ENCODE assay signal across 12 cellular contexts in genomic region chr6:20203561-20204528, GRCh38. TPM values are rescaled to one million over a fixed set of nuclear protein-coding genes. Genes with fewer than 3 reads are reported as not detected.
A peak's percentile ranks its signal among the peaks of the same experiment; 100 is the strongest.
DNase-seq lines count a peak whose midpoint lies in the region; ATAC-seq and TF ChIP-seq lines count a peak whose summit lies in the region.
"Had no signal": no experiment of that assay in that cellular context is flagged by ENCODE, and none has a peak within 500 bp of the region (broad histone marks: within the 10 kb centered on the region; RNA-seq: fewer than 3 reads in every experiment).

No MANE protein-coding gene starts in this region.

- H3K4me1 ChIP-seq in adrenal gland (replicated peaks in 1 of 2) (peaks cover 20 to 59% of the 10 kb centered on the region in 2 donors), lung (ENCODE audit: control insufficient read depth in 2 of 2, insufficient read depth in 2 of 2, low read length in 2 of 2) (peaks cover 7 to 11% of the 10 kb centered on the region in 2 donors)
- H3K4me1 ChIP-seq: gastrocnemius medialis had no signal

- no peaks in the 10 kb centered on the region for H3K27me3 Mint-ChIP-seq in CD4-positive, alpha-beta T cell

- H3K36me3 Mint-ChIP-seq in CD4-positive, alpha-beta T cell (ENCODE audit: low read depth) = no peaks in the 10 kb centered on the region

- CTCF ChIA-PET in CD4-positive, alpha-beta T cell (lab: Charles Lee) = interaction anchor here (1.1 kb wide), 1 partner anchor 201 kb away, joined by 3 read pairs; no protein-coding TSS in a partner anchor

- peaks cover 81% of the 10 kb centered on the region for H3K4me1 Mint-ChIP-seq in CD4-positive, alpha-beta T cell (ENCODE audit: low read depth)

- 60 to 71% (median 69%) methylated on average over 8 of the region's 8 CpGs for WGBS in adrenal gland, 4 donors
- 72 to 75% methylated on average over 8 of the region's 8 CpGs for WGBS in lung, 2 donors

- H3K36me3 ChIP-seq in adrenal gland (replicated peaks in 1 of 2) (no peaks in the 10 kb centered on the region), lung (ENCODE audit: control insufficient read depth in 2 of 2, insufficient read depth in 2 of 2, low read length in 2 of 2) (no peaks in the 10 kb centered on the region)
- H3K36me3 ChIP-seq: gastrocnemius medialis had no signal

- TF ChIP-seq POLR2A in adrenal gland (IDR thresholded peaks at IDR 0.05) = no peak

- H3K9me3 Mint-ChIP-seq in CD4-positive, alpha-beta T cell = no peaks in the 10 kb centered on the region

- no peak for ATAC-seq in CD4-positive, alpha-beta T cell (ENCODE audit: poor library complexity)
- ATAC-seq in lung (ENCODE audit: insufficient read depth, low FRiP score) = no peak
- ATAC-seq in omental fat pad (ENCODE audit: low FRiP score) = no peak
- ATAC-seq: gastrocnemius medialis had no signal

- no peak for DNase-seq in CD4-positive, alpha-beta T cell
- DNase-seq in HPDE6-E6E7 (ENCODE audit: extremely low spot score) = peak; percentile 21
- no peak for DNase-seq in adrenal gland
- no peak for DNase-seq in lung (ENCODE audit: low spot score)
- DNase-seq in hypothalamus (lab: John Stamatoyannopoulos, UW) = no peak
- no peak for DNase-seq in omental fat pad (ENCODE audit: low spot score)
- no peak for DNase-seq in glomerular visceral epithelial cell (ENCODE audit: extremely low spot score)
- DNase-seq in central memory CD4-positive, alpha-beta T cell = no peak
- DNase-seq: activated CD4-positive, CD25-positive, alpha-beta regulatory T cell; gastrocnemius medialis; mesendoderm; stimulated activated CD4-positive, alpha-beta T cell treated with anti-CD3 and anti-CD28 coated beads, Interleukin-1b, Interleukin-23, amount 100 ng/mL, for 48 hours had no signal

- H3K27ac ChIP-seq in CD4-positive, alpha-beta T cell (ENCODE audit: low read depth, low read length) = no peak overlapping the region
- H3K27ac ChIP-seq in adrenal gland = peak overlapping the region in 3 of 5 donors; percentile 18 to 58 (median 33)
- H3K27ac ChIP-seq in lung (ENCODE audit: low read depth in 1 of 2, low read length in 1 of 2) = peak overlapping the region; percentile 28 to 48

- H3K4me3 ChIP-seq in adrenal gland (no peak overlapping the region), lung (no peak overlapping the region)
- H3K4me3 ChIP-seq: gastrocnemius medialis had no signal

- no peak for TF ChIP-seq CTCF in CD4-positive, alpha-beta T cell (IDR thresholded peaks at IDR 0.05)
- TF ChIP-seq CTCF in adrenal gland (IDR thresholded peaks at IDR 0.05) (no peak), lung (IDR thresholded peaks at IDR 0.05; ENCODE audit: control extremely low read depth, extremely low read depth) (no peak), omental fat pad (IDR thresholded peaks at IDR 0.05) (no peak)

- intact Hi-C loops in CD4-positive, alpha-beta T cell (cut with DNase I, micrococcal nuclease) = no loop called here
- intact Hi-C loops in adrenal gland (cut with DNase I) = loop anchor here in 1 of 2 donors (10.0 kb wide), 1 partner anchor 79 kb away; no protein-coding TSS in a partner anchor

- H3K9me3 ChIP-seq in CD4-positive, alpha-beta T cell (ENCODE audit: control insufficient read depth, low read length) = no peaks in the 10 kb centered on the region
- H3K9me3 ChIP-seq in adrenal gland (replicated peaks in 1 of 3) (no peaks in the 10 kb centered on the region), lung (ENCODE audit: control insufficient read depth in 2 of 2, insufficient read depth in 1 of 2, low read length in 1 of 2) (no peaks in the 10 kb centered on the region)
- H3K9me3 ChIP-seq: gastrocnemius medialis had no signal

- no peaks in the 10 kb centered on the region for H3K27me3 ChIP-seq in CD4-positive, alpha-beta T cell (ENCODE audit: control insufficient read depth, insufficient read depth, low read length)
- H3K27me3 ChIP-seq in adrenal gland (no peaks in the 10 kb centered on the region), lung (ENCODE audit: control insufficient read depth, insufficient read depth) (no peaks in the 10 kb centered on the region)
- H3K27me3 ChIP-seq: gastrocnemius medialis had no signal

- POLR2A ChIA-PET in CD4-positive, alpha-beta T cell (lab: Charles Lee) = interaction anchor here (1.4 kb wide), 1 partner anchor 9 kb away, joined by 7 read pairs; no protein-coding TSS in a partner anchor

- H3K27ac Mint-ChIP-seq in CD4-positive, alpha-beta T cell = peak overlapping the region; percentile 88

- no peak overlapping the region for H3K4me3 Mint-ChIP-seq in CD4-positive, alpha-beta T cell

RNA-seq across cellular contexts. Expression of gene MBOAT1, which starts 8.4 kb away (rescaled TPM):
- 10 to 100 TPM; 17.2 to 18.5 TPM for total RNA-seq in CD4-positive, alpha-beta T cell
- total RNA-seq in adrenal gland = 10 to 100 TPM in 2 of 8 donors, 1 to 10 TPM in 6; 1.5 to 11.2 (median 9.1) TPM
- polyA plus RNA-seq in adrenal gland = 1 to 10 TPM; 1.6 to 2.2 (median 2.0) TPM
- total RNA-seq in lung = 10 to 100 TPM; 12.9 to 27.4 TPM
- polyA plus RNA-seq in lung = 1 to 10 TPM; 2.3 to 4.5 TPM
- 10 to 100 TPM in 1 of 4 donors, 1 to 10 TPM in 3; 6.6 to 10.2 (median 7.0) TPM for total RNA-seq in omental fat pad
